In the genomic region with DNA sequence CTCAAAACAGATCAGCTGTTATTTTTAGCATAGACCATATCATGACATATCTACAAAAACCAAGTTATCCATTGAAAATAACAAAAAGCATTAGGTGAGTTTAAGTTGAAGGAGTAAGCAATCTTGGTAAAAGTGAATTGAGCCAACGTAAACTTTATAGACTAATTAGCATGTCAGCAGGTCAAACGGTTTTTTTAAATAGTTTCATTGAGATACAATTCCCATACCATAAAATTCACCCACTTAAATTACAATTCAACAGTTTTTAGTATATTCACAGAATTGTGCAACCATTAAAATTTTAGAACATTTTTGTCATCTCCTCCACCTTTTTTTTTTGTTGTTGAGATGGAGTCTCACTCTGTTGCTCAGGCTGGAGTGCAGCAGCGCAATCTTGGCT, we compare ENCODE assay signal across 18 cellular contexts.
DNase-seq lines count a peak whose midpoint lies in the region; ATAC-seq and TF ChIP-seq lines count a peak whose summit lies in the region.
"Had no signal": no experiment of that assay in that cellular context is flagged by ENCODE, and none has a peak within 500 bp of the region (broad histone marks: within the 10 kb centered on the region; RNA-seq: fewer than 3 reads in every experiment).

No MANE protein-coding gene starts in this region.

- peak overlapping the region; percentile 74 to 96 for H3K27ac Mint-ChIP-seq in natural killer cell treated with Interleukin-12 subunit alpha and Interleukin-12 subunit beta and Interleukin-15 and Interleukin-18, amount 100 ng/mL, for 72 hours
- H3K27ac Mint-ChIP-seq: CD4-positive, CD25-positive, alpha-beta regulatory T cell; CD8-positive, alpha-beta T cell; HFFc6 had no signal

- TF ChIP-seq POLR2A in esophagus muscularis mucosa (IDR thresholded peaks at IDR 0.05; ENCODE audit: low read depth) (no peak), spleen (IDR thresholded peaks at IDR 0.05) (no peak)

- no peaks in the 10 kb centered on the region for H3K36me3 ChIP-seq in HEK293 (ENCODE audit: control insufficient read depth in 2 of 2, insufficient read depth in 1 of 2, low read length in 2 of 2)
- peaks cover 0 to 15% (median 8%) of the 10 kb centered on the region in 4 donors for H3K36me3 ChIP-seq in esophagus muscularis mucosa
- peaks cover 0 to 17% (median 5%) of the 10 kb centered on the region in 6 donors for H3K36me3 ChIP-seq in spleen

- no peak for TF ChIP-seq CTCF in HEK293 (tag by site-specific recombination; IDR thresholded peaks at IDR 0.05)
- TF ChIP-seq CTCF in esophagus muscularis mucosa (IDR thresholded peaks at IDR 0.05): no peak
- TF ChIP-seq CTCF in spleen (IDR thresholded peaks at IDR 0.05 in 8 of 11, conservative IDR thresholded peaks at IDR 0.05 in 3 of 11): no peak

- no peak overlapping the region for H3K4me3 Mint-ChIP-seq in natural killer cell treated with Interleukin-12 subunit alpha and Interleukin-12 subunit beta and Interleukin-15 and Interleukin-18, amount 100 ng/mL, for 72 hours
- H3K4me3 Mint-ChIP-seq: CD4-positive, CD25-positive, alpha-beta regulatory T cell; CD8-positive, alpha-beta T cell; HFFc6 had no signal

- no peaks in the 10 kb centered on the region for H3K9me3 Mint-ChIP-seq in natural killer cell treated with Interleukin-12 subunit alpha and Interleukin-12 subunit beta and Interleukin-15 and Interleukin-18, amount 100 ng/mL, for 72 hours
- H3K9me3 Mint-ChIP-seq: CD4-positive, CD25-positive, alpha-beta regulatory T cell; HFFc6 had no signal

- TF ChIP-seq EP300 in esophagus muscularis mucosa (IDR thresholded peaks at IDR 0.05): no peak

- POLR2A ChIA-PET in HEK293 (lab: Yijun Ruan, JAX): no interaction called here

- WGBS in esophagus muscularis mucosa: 91% methylated on average over 3 of the region's 3 CpGs
- WGBS in spleen, 5 donors: 82 to 93% (median 88%) methylated on average over 3 of the region's 3 CpGs

- intact Hi-C loops in esophagus muscularis mucosa (cut with DNase I): no loop called here
- intact Hi-C loops in spleen (cut with DNase I; ENCODE audit: low total_unique reads): no loop called here

- peaks cover 26% of the 10 kb centered on the region for H3K36me3 Mint-ChIP-seq in natural killer cell treated with Interleukin-12 subunit alpha and Interleukin-12 subunit beta and Interleukin-15 and Interleukin-18, amount 100 ng/mL, for 72 hours

- no peaks in the 10 kb centered on the region for H3K27me3 Mint-ChIP-seq in natural killer cell treated with Interleukin-12 subunit alpha and Interleukin-12 subunit beta and Interleukin-15 and Interleukin-18, amount 100 ng/mL, for 72 hours
- H3K27me3 Mint-ChIP-seq: CD4-positive, CD25-positive, alpha-beta regulatory T cell had no signal

- H3K9me3 ChIP-seq in HEK293 (ENCODE audit: control insufficient read depth, insufficient read depth, low read depth, low read length) (no peaks in the 10 kb centered on the region), esophagus muscularis mucosa (no peaks in the 10 kb centered on the region), spleen (no peaks in the 10 kb centered on the region)
- H3K9me3 ChIP-seq: Caco-2 had no signal

- peaks cover 70 to 75% of the 10 kb centered on the region in 2 donors for H3K4me1 Mint-ChIP-seq in natural killer cell treated with Interleukin-12 subunit alpha and Interleukin-12 subunit beta and Interleukin-15 and Interleukin-18, amount 100 ng/mL, for 72 hours (ENCODE audit: low read depth in 2 of 2)

- peaks cover 21% of the 10 kb centered on the region for H3K4me1 ChIP-seq in HEK293 (ENCODE audit: control insufficient read depth, insufficient read depth, low read length)
- H3K4me1 ChIP-seq in esophagus muscularis mucosa: peaks cover 53 to 99% (median 97%) of the 10 kb centered on the region in 4 donors
- peaks cover 3 to 88% (median 58%) of the 10 kb centered on the region in 6 donors for H3K4me1 ChIP-seq in spleen

- H3K4me3 ChIP-seq in HEK293 (ENCODE audit: low read depth, low read length) (no peak overlapping the region), esophagus muscularis mucosa (no peak overlapping the region), spleen (no peak overlapping the region)
- H3K4me3 ChIP-seq: GM23248 had no signal

- no peak for DNase-seq in esophagus muscularis mucosa (ENCODE audit: extremely low spot score)
- no peak for DNase-seq in natural killer cell treated with Interleukin-12 subunit alpha and Interleukin-12 subunit beta and Interleukin-15 and Interleukin-18, amount 100 ng/mL, for 72 hours (ENCODE audit: low spot score)
- DNase-seq in spleen: no peak
- DNase-seq in medulla oblongata (ENCODE audit: extremely low spot score): no peak
- no peak for DNase-seq in activated T-cell treated with anti-CD3 and anti-CD28 coated beads, Interleukin-2, amount 50 U/mL, for 1 hour
- DNase-seq: C1 segment of cervical spinal cord; Caco-2; CD4-positive, CD25-positive, alpha-beta regulatory T cell; CD8-positive, alpha-beta T cell; DMS153; DND-41; GM23248; H7; HCEC 1CT; HFFc6 had no signal

- H3K27me3 ChIP-seq in esophagus muscularis mucosa (no peaks in the 10 kb centered on the region), spleen (replicated peaks in 1 of 7) (no peaks in the 10 kb centered on the region)

- CTCF ChIA-PET in HEK293 (lab: Yijun Ruan, JAX): interaction anchor here (0.5 to 0.6 kb wide), 2 partner anchors 90 to 1806 kb away, joined by 3 to 5 read pairs; no protein-coding TSS in a partner anchor

- H3K27ac ChIP-seq in HEK293 (ENCODE audit: extremely low read depth, low read depth, low read length) (no peak overlapping the region), esophagus muscularis mucosa (replicated peaks in 1 of 4) (peak overlapping the region; percentile 62 to 81 (median 68)), spleen (peak overlapping the region in 6 of 8 donors; percentile 63 to 89 (median 76))
- H3K27ac ChIP-seq: GM23248 had no signal

- no peak for ATAC-seq in natural killer cell treated with Interleukin-12 subunit alpha and Interleukin-12 subunit beta and Interleukin-15 and Interleukin-18, amount 100 ng/mL, for 72 hours
- no peak for ATAC-seq in HG02759 (IDR thresholded peaks at IDR 0.05; ENCODE audit: unreplicated experiment)
- ATAC-seq in HG03520 (IDR thresholded peaks at IDR 0.05; ENCODE audit: unreplicated experiment): no peak
- ATAC-seq: CD8-positive, alpha-beta T cell had no signal

TF ChIP-seq in HEK293, 187 proteins besides CTCF, POLR2A, EP300 and RAD21:
- TF ChIP-seq GFI1B (tag by site-specific recombination; IDR thresholded peaks at IDR 0.05) (no peak), ZNF23 (tag by site-specific recombination; IDR thresholded peaks at IDR 0.05; ENCODE audit: borderline replicate concordance) (no peak), ZNF19 (tag by site-specific recombination; IDR thresholded peaks at IDR 0.05; ENCODE audit: low read depth) (no peak), ZNF10 (tag by site-specific recombination; IDR thresholded peaks at IDR 0.05) (0 out of 2 replicates have a peak, but pooled peaks have one; percentile 27), PRDM4 (tag by site-specific recombination; IDR thresholded peaks at IDR 0.05) (peak; percentile 51; the same call in 1 of the 2 replicates), ZBTB17 (tag by site-specific recombination; IDR thresholded peaks at IDR 0.05) (no peak), ZNF76 (tag by site-specific recombination; IDR thresholded peaks at IDR 0.05; ENCODE audit: borderline replicate concordance, low read depth) (no peak), ZNF843 (tag by site-specific recombination; IDR thresholded peaks at IDR 0.05) (no peak)
- TF ChIP-seq, protein P1, sequence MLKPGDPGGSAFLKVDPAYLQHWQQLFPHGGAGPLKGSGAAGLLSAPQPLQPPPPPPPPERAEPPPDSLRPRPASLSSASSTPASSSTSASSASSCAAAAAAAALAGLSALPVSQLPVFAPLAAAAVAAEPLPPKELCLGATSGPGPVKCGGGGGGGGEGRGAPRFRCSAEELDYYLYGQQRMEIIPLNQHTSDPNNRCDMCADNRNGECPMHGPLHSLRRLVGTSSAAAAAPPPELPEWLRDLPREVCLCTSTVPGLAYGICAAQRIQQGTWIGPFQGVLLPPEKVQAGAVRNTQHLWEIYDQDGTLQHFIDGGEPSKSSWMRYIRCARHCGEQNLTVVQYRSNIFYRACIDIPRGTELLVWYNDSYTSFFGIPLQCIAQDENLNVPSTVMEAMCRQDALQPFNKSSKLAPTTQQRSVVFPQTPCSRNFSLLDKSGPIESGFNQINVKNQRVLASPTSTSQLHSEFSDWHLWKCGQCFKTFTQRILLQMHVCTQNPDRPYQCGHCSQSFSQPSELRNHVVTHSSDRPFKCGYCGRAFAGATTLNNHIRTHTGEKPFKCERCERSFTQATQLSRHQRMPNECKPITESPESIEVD (tag by site-specific recombination; IDR thresholded peaks at IDR 0.05): peak; percentile 59
- TF ChIP-seq, protein P2, sequence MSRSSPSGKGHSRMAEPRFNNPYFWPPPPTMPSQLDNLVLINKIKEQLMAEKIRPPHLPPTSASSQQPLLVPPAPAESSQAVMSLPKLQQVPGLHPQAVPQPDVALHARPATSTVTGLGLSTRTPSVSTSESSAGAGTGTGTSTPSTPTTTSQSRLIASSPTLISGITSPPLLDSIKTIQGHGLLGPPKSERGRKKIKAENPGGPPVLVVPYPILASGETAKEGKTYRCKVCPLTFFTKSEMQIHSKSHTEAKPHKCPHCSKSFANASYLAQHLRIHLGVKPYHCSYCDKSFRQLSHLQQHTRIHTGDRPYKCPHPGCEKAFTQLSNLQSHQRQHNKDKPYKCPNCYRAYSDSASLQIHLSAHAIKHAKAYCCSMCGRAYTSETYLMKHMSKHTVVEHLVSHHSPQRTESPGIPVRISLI (tag by site-specific recombination; IDR thresholded peaks at IDR 0.05): peak; percentile 8; the same call in 1 of the 2 replicates
TF ChIP-seq in HEK293: peak in this region for 4.
